In the genomic region with DNA sequence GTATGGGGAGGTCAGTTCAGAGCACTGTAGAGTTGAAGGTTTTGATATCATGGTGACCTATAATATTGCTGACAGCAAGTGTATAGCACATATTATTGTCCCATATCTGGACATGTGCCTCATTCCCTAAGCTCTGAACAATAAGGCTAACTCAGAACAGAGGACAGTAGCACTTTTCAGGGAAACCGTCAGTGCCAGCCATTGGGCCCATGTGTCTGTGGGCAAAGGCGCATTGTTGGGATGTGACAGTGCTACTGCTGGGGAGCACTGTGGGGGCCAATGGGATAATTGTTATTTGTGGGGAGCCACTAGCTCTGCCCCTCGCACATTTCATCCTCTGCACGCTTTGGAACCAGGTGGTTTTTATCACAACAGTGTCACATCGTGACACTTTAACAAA, we compare ENCODE assay signal across 18 cellular contexts.
DNase-seq lines count a peak whose midpoint lies in the region; TF ChIP-seq lines count a peak whose summit lies in the region.
"Had no signal": no experiment of that assay in that cellular context is flagged by ENCODE, and none has a peak within 500 bp of the region (broad histone marks: within the 10 kb centered on the region; RNA-seq: fewer than 3 reads in every experiment).

No MANE protein-coding gene starts in this region.

- H3K27ac ChIP-seq in CD8-positive, alpha-beta memory T cell (ENCODE audit: low read depth, low read length), result no peak overlapping the region
- H3K27ac ChIP-seq in caudate nucleus (ENCODE audit: low read depth, low read length) (peak overlapping the region; percentile 61), layer of hippocampus (ENCODE audit: low read depth, low read length) (peak overlapping the region; percentile 81)
- H3K27ac ChIP-seq: A549 had no signal

- CTCF ChIA-PET in CD8-positive, alpha-beta memory T cell (lab: Charles Lee), result interaction anchor here (1.4 kb wide), 1 partner anchor 12 kb away, joined by 5 read pairs; no protein-coding TSS in a partner anchor
- CTCF ChIA-PET in activated CD4-positive, alpha-beta memory T cell treated with anti-CD3 and anti-CD28 coated beads for 36 hours (lab: Charles Lee), result interaction anchor here (1.0 kb wide), 1 partner anchor 13 kb away, joined by 3 read pairs; no protein-coding TSS in a partner anchor

- DNase-seq in CD8-positive, alpha-beta memory T cell, result no peak
- peak in 58 of 61 donors; percentile 4 to 83 (median 52) for DNase-seq in caudate nucleus (lab: John Stamatoyannopoulos, UW)
- DNase-seq in pons (ENCODE audit: low spot score), result peak; percentile 98
- no peak for DNase-seq in glutamatergic neuron
- DNase-seq in activated CD4-positive, CD25-positive, alpha-beta regulatory T cell treated with anti-CD3 and anti-CD28 coated beads, Interleukin-2, amount 50 U/mL, for 72 hours, result no peak
- no peak for DNase-seq in activated CD4-positive, alpha-beta memory T cell treated with anti-CD3 and anti-CD28 coated beads for 36 hours
- DNase-seq in NCI-H1417 (lab: John Stamatoyannopoulos, UW), result no peak
- DNase-seq: COR-L47, GF-D8, GOT3, NCI-H187 treated with DMSO at 0.1 percent for 48 hours, NCI-H2171 treated with DMSO at 0.1 percent for 48 hours, NCI-H510A, NCI-H774 had no signal

- peaks cover 41 to 42% (median 42%) of the 10 kb centered on the region in 3 donors for H3K4me1 Mint-ChIP-seq in CD8-positive, alpha-beta memory T cell
- peaks cover 9% of the 10 kb centered on the region for H3K4me1 Mint-ChIP-seq in glutamatergic neuron (ENCODE audit: low read depth, unreplicated experiment)
- peaks cover 28% of the 10 kb centered on the region for H3K4me1 Mint-ChIP-seq in activated CD4-positive, alpha-beta memory T cell treated with anti-CD3 and anti-CD28 coated beads for 36 hours (ENCODE audit: low read depth)

- H3K4me1 ChIP-seq in CD8-positive, alpha-beta memory T cell (ENCODE audit: insufficient read depth, low read length), result peaks cover 16% of the 10 kb centered on the region

- H3K27ac Mint-ChIP-seq in CD8-positive, alpha-beta memory T cell, result peak overlapping the region in 6 of 8 donors; percentile 12 to 74 (median 54)
- no peak overlapping the region for H3K27ac Mint-ChIP-seq in glutamatergic neuron (ENCODE audit: unreplicated experiment)
- no peak overlapping the region for H3K27ac Mint-ChIP-seq in activated CD4-positive, alpha-beta memory T cell treated with anti-CD3 and anti-CD28 coated beads for 36 hours
- H3K27ac Mint-ChIP-seq: CD14-positive monocyte had no signal

- no peak overlapping the region for H3K4me3 ChIP-seq in CD8-positive, alpha-beta memory T cell (ENCODE audit: low read length)
- H3K4me3 ChIP-seq: A549, K562 had no signal

- H3K36me3 Mint-ChIP-seq in CD8-positive, alpha-beta memory T cell, result no peaks in the 10 kb centered on the region
- H3K36me3 Mint-ChIP-seq in glutamatergic neuron (ENCODE audit: unreplicated experiment), result no peaks in the 10 kb centered on the region
- H3K36me3 Mint-ChIP-seq in activated CD4-positive, alpha-beta memory T cell treated with anti-CD3 and anti-CD28 coated beads for 36 hours, result no peaks in the 10 kb centered on the region

- peak overlapping the region in 1 of 7 donors; percentile 5 for H3K4me3 Mint-ChIP-seq in CD8-positive, alpha-beta memory T cell
- no peak overlapping the region for H3K4me3 Mint-ChIP-seq in glutamatergic neuron (ENCODE audit: unreplicated experiment)
- no peak overlapping the region for H3K4me3 Mint-ChIP-seq in activated CD4-positive, alpha-beta memory T cell treated with anti-CD3 and anti-CD28 coated beads for 36 hours
- H3K4me3 Mint-ChIP-seq: CD14-positive monocyte had no signal

- no peaks in the 10 kb centered on the region for H3K9me3 Mint-ChIP-seq in CD8-positive, alpha-beta memory T cell
- peaks cover 1% of the 10 kb centered on the region for H3K9me3 Mint-ChIP-seq in glutamatergic neuron (ENCODE audit: unreplicated experiment)
- H3K9me3 Mint-ChIP-seq in activated CD4-positive, alpha-beta memory T cell treated with anti-CD3 and anti-CD28 coated beads for 36 hours, result no peaks in the 10 kb centered on the region
- H3K9me3 Mint-ChIP-seq: CD14-positive monocyte had no signal

- H3K9me3 ChIP-seq in CD8-positive, alpha-beta memory T cell (ENCODE audit: low read length), result no peaks in the 10 kb centered on the region
- H3K9me3 ChIP-seq: A549 had no signal

- TF ChIP-seq CTCF in glutamatergic neuron (IDR thresholded peaks at IDR 0.05; ENCODE audit: partially characterized antibody, unreplicated experiment), result no peak

- no peaks in the 10 kb centered on the region for H3K27me3 Mint-ChIP-seq in CD8-positive, alpha-beta memory T cell
- no peaks in the 10 kb centered on the region for H3K27me3 Mint-ChIP-seq in glutamatergic neuron (ENCODE audit: unreplicated experiment)
- H3K27me3 Mint-ChIP-seq in activated CD4-positive, alpha-beta memory T cell treated with anti-CD3 and anti-CD28 coated beads for 36 hours, result no peaks in the 10 kb centered on the region

- POLR2A ChIA-PET in CD8-positive, alpha-beta memory T cell (lab: Charles Lee), result no interaction called here
- POLR2A ChIA-PET in activated CD4-positive, alpha-beta memory T cell treated with anti-CD3 and anti-CD28 coated beads for 36 hours (lab: Charles Lee), result no interaction called here

- H3K27me3 ChIP-seq in CD8-positive, alpha-beta memory T cell (ENCODE audit: insufficient read depth, low read length, poor library complexity, severe bottlenecking), result no peaks in the 10 kb centered on the region
- H3K27me3 ChIP-seq in layer of hippocampus (ENCODE audit: control insufficient read depth, insufficient read depth, low read length), result no peaks in the 10 kb centered on the region

- no peaks in the 10 kb centered on the region for H3K36me3 ChIP-seq in CD8-positive, alpha-beta memory T cell (ENCODE audit: insufficient read depth, low read length)

- intact Hi-C loops in activated CD4-positive, alpha-beta memory T cell treated with anti-CD3 and anti-CD28 coated beads for 36 hours (cut with micrococcal nuclease), result no loop called here

Comparison
In these comparisons a context has a peak if more than half of its experiments do, and no peak if none do; other contexts are left out.
1. DNase-seq: peak in caudate nucleus (58 of 61) and pons (single experiment); none in CD8-positive, alpha-beta memory T cell (0 of 5), glutamatergic neuron (single experiment), activated CD4-positive, CD25-positive, alpha-beta regulatory T cell treated with anti-CD3 and anti-CD28 coated beads, Interleukin-2, amount 50 U/mL, for 72 hours (single experiment), activated CD4-positive, alpha-beta memory T cell treated with anti-CD3 and anti-CD28 coated beads for 36 hours (single experiment) and NCI-H1417 (0 of 3).
2. H3K27ac Mint-ChIP-seq: peak in CD8-positive, alpha-beta memory T cell (6 of 8); none in glutamatergic neuron (single experiment) and activated CD4-positive, alpha-beta memory T cell treated with anti-CD3 and anti-CD28 coated beads for 36 hours (single experiment).